ENCODE assay signal across 1 cellular context in the genomic region with DNA sequence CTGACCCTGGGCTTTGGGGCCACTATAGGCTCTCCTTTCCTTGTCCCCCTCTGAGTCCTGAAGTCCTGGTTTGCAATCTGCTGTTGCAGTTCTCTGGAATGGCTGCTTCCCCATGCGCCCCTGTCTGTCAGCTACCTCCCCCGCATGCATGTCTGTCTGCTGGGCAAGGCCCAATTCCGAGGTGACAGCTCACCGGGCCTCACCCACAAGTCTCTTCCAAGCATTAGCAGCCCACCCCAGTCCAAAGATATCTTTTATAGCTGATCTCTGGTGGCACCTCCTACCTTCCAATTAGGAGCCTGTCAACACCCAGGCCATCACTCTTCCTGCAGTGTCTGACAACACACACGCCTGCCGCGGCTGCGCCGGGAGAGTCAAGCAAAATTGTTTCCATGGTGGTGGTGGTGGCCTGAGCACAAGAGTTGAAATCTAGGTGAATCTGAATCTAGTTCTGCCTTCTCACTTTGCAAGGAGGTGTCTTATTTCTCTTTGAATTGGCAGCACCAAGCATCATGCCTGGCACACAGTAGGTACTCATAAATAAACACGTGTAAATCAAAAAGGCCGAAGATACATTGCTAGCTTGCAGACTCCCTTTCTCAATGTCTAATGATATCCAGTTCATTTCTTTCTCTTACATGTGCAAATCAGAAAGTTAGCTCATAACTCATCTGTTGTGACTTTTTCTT.
TF ChIP-seq lines count a peak whose summit lies in the region.

No MANE protein-coding gene starts in this region.

TF ChIP-seq in K562, 482 proteins besides CTCF, POLR2A, EP300 and RAD21 (continued from another document and continues in another):
- TF ChIP-seq, protein P1, sequence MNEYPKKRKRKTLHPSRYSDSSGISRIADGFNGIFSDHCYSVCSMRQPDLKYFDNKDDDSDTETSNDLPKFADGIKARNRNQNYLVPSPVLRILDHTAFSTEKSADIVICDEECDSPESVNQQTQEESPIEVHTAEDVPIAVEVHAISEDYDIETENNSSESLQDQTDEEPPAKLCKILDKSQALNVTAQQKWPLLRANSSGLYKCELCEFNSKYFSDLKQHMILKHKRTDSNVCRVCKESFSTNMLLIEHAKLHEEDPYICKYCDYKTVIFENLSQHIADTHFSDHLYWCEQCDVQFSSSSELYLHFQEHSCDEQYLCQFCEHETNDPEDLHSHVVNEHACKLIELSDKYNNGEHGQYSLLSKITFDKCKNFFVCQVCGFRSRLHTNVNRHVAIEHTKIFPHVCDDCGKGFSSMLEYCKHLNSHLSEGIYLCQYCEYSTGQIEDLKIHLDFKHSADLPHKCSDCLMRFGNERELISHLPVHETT (CRISPR knock-in tag; conservative IDR thresholded peaks at IDR 0.05 in 1 of 2, IDR thresholded peaks at IDR 0.05 in 1 of 2): 0 out of 4 replicates have a peak, but pooled peaks of 1 of the 2 experiments have one; percentile 54
- no peak for TF ChIP-seq BCOR (IDR thresholded peaks at IDR 0.05)
- peak; percentile 42; the same call in 1 of the 2 replicates for TF ChIP-seq SMARCC2 (IDR thresholded peaks at IDR 0.05; ENCODE audit: low read depth)
- no peak for TF ChIP-seq BRD4 (IDR thresholded peaks at IDR 0.05)
- TF ChIP-seq MYC (IDR thresholded peaks at IDR 0.05; ENCODE audit: low read depth, low read length): peak; percentile 31
- TF ChIP-seq MYC (CRISPR knock-in tag; IDR thresholded peaks at IDR 0.05; ENCODE audit: borderline replicate concordance, low read depth): no peak
- TF ChIP-seq, protein P2, sequence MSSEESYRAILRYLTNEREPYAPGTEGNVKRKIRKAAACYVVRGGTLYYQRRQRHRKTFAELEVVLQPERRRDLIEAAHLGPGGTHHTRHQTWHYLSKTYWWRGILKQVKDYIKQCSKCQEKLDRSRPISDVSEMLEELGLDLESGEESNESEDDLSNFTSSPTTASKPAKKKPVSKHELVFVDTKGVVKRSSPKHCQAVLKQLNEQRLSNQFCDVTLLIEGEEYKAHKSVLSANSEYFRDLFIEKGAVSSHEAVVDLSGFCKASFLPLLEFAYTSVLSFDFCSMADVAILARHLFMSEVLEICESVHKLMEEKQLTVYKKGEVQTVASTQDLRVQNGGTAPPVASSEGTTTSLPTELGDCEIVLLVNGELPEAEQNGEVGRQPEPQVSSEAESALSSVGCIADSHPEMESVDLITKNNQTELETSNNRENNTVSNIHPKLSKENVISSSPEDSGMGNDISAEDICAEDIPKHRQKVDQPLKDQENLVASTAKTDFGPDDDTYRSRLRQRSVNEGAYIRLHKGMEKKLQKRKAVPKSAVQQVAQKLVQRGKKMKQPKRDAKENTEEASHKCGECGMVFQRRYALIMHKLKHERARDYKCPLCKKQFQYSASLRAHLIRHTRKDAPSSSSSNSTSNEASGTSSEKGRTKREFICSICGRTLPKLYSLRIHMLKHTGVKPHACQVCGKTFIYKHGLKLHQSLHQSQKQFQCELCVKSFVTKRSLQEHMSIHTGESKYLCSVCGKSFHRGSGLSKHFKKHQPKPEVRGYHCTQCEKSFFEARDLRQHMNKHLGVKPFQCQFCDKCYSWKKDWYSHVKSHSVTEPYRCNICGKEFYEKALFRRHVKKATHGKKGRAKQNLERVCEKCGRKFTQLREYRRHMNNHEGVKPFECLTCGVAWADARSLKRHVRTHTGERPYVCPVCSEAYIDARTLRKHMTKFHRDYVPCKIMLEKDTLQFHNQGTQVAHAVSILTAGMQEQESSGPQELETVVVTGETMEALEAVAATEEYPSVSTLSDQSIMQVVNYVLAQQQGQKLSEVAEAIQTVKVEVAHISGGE (CRISPR knock-in tag; IDR thresholded peaks at IDR 0.05): peak in 1 of 3 experiments; percentile 36; a peak in 1 of 6 replicates
- no peak for TF ChIP-seq ELK1 (CRISPR knock-in tag; IDR thresholded peaks at IDR 0.05)
- peak; percentile 62 for TF ChIP-seq TEAD4 (IDR thresholded peaks at IDR 0.05; ENCODE audit: low read length)
- no peak for TF ChIP-seq TEAD4 (CRISPR knock-in tag; IDR thresholded peaks at IDR 0.05; ENCODE audit: borderline replicate concordance)
- peak; percentile 44; the same call in 1 of the 2 replicates for TF ChIP-seq ZNF197 (CRISPR knock-in tag; IDR thresholded peaks at IDR 0.05; ENCODE audit: low read depth)
- peak; percentile 58; the same call in 1 of the 2 replicates for TF ChIP-seq DIDO1 (tag; IDR thresholded peaks at IDR 0.05; ENCODE audit: low read depth)
- no peak for TF ChIP-seq GABPB2 (CRISPR knock-in tag; conservative IDR thresholded peaks at IDR 0.05)
- peak; percentile 62; the same call in 1 of the 2 replicates for TF ChIP-seq ZBTB7A (IDR thresholded peaks at IDR 0.05; ENCODE audit: borderline replicate concordance, control insufficient read depth, low read depth, low read length)
- peak; percentile 49; the same call in 1 of the 2 replicates for TF ChIP-seq MTA1 (IDR thresholded peaks at IDR 0.05; ENCODE audit: borderline replicate concordance)
- peak; percentile 44; the same call in 1 of the 2 replicates for TF ChIP-seq ESRRA (IDR thresholded peaks at IDR 0.05; ENCODE audit: borderline replicate concordance, low read depth)
- peak; percentile 17; the same call in 1 of the 2 replicates for TF ChIP-seq GABPA (tag; conservative IDR thresholded peaks at IDR 0.05; ENCODE audit: low read depth)
- TF ChIP-seq E2F6 (IDR thresholded peaks at IDR 0.05; ENCODE audit: borderline replicate concordance in 1 of 2, extremely low read depth in 1 of 2, insufficient read depth in 1 of 2, insufficient read length in 1 of 2, low read depth in 1 of 2, low read length in 1 of 2, poor library complexity in 1 of 2, severe bottlenecking in 1 of 2): peak in 1 of 2 experiments; percentile 30
- no peak for TF ChIP-seq SMAD1 (IDR thresholded peaks at IDR 0.05; ENCODE audit: low read depth, low read length, partially characterized antibody)
- TF ChIP-seq, protein P3, sequence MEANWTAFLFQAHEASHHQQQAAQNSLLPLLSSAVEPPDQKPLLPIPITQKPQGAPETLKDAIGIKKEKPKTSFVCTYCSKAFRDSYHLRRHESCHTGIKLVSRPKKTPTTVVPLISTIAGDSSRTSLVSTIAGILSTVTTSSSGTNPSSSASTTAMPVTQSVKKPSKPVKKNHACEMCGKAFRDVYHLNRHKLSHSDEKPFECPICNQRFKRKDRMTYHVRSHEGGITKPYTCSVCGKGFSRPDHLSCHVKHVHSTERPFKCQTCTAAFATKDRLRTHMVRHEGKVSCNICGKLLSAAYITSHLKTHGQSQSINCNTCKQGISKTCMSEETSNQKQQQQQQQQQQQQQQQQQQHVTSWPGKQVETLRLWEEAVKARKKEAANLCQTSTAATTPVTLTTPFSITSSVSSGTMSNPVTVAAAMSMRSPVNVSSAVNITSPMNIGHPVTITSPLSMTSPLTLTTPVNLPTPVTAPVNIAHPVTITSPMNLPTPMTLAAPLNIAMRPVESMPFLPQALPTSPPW (CRISPR knock-in tag; IDR thresholded peaks at IDR 0.05): peak; percentile 57
- peak; percentile 91 for TF ChIP-seq GATAD2A (IDR thresholded peaks at IDR 0.05)
- peak; percentile 60; the same call in 1 of the 2 replicates for TF ChIP-seq HDAC2 (IDR thresholded peaks at IDR 0.05)
- TF ChIP-seq NCOR1 (IDR thresholded peaks at IDR 0.05): peak; percentile 80
- TF ChIP-seq GABPB1 (CRISPR knock-in tag; IDR thresholded peaks at IDR 0.05): peak; percentile 25; the same call in 1 of the 2 replicates
- peak in 1 of 2 experiments; percentile 6; a peak in 1 of 4 replicates for TF ChIP-seq MAZ (CRISPR knock-in tag; conservative IDR thresholded peaks at IDR 0.05 in 1 of 2, IDR thresholded peaks at IDR 0.05 in 1 of 2)
- TF ChIP-seq MAX (CRISPR knock-in tag; IDR thresholded peaks at IDR 0.05): peak; percentile 71
- TF ChIP-seq CREM (IDR thresholded peaks at IDR 0.05; ENCODE audit: low read depth): peak; percentile 56
- TF ChIP-seq, protein P4, sequence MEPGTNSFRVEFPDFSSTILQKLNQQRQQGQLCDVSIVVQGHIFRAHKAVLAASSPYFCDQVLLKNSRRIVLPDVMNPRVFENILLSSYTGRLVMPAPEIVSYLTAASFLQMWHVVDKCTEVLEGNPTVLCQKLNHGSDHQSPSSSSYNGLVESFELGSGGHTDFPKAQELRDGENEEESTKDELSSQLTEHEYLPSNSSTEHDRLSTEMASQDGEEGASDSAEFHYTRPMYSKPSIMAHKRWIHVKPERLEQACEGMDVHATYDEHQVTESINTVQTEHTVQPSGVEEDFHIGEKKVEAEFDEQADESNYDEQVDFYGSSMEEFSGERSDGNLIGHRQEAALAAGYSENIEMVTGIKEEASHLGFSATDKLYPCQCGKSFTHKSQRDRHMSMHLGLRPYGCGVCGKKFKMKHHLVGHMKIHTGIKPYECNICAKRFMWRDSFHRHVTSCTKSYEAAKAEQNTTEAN (CRISPR knock-in tag; IDR thresholded peaks at IDR 0.05): no peak
- peak; percentile 53; the same call in 1 of the 2 replicates for TF ChIP-seq LEF1 (IDR thresholded peaks at IDR 0.05)
- 0 out of 4 replicates have a peak, but pooled peaks of 1 of the 2 experiments have one; percentile 41 for TF ChIP-seq TEAD1 (CRISPR knock-in tag; IDR thresholded peaks at IDR 0.05)
- peak; percentile 26 for TF ChIP-seq BACH1 (tag; IDR thresholded peaks at IDR 0.05)
- peak; percentile 97 for TF ChIP-seq ZKSCAN1 (IDR thresholded peaks at IDR 0.05; ENCODE audit: low read depth, low read length)
- TF ChIP-seq IRF2 (CRISPR knock-in tag; IDR thresholded peaks at IDR 0.05): no peak
- TF ChIP-seq BRD9 (IDR thresholded peaks at IDR 0.05; ENCODE audit: low read depth, partially characterized antibody): peak; percentile 78
- peak; percentile 77 for TF ChIP-seq ARID1B (IDR thresholded peaks at IDR 0.05)
- 0 out of 2 replicates have a peak, but pooled peaks have one; percentile 48 for TF ChIP-seq KLF6 (CRISPR knock-in tag; IDR thresholded peaks at IDR 0.05; ENCODE audit: borderline replicate concordance)
- peak; percentile 98 for TF ChIP-seq MEIS2 (IDR thresholded peaks at IDR 0.05; ENCODE audit: partially characterized antibody)
- peak; percentile 13; the same call in 1 of the 2 replicates for TF ChIP-seq NFRKB (IDR thresholded peaks at IDR 0.05; ENCODE audit: low read depth)
- TF ChIP-seq FOXK2 (conservative IDR thresholded peaks at IDR 0.05 in 1 of 2, IDR thresholded peaks at IDR 0.05 in 1 of 2; ENCODE audit: low read depth in 2 of 2): peak; percentile 62 to 65; a peak in 3 of 4 replicates
- 0 out of 2 replicates have a peak, but pooled peaks have one; percentile 48 for TF ChIP-seq NBN (IDR thresholded peaks at IDR 0.05; ENCODE audit: low read depth)
- TF ChIP-seq SRSF1 (IDR thresholded peaks at IDR 0.05; ENCODE audit: low read depth, low read length): no peak
- no peak for TF ChIP-seq CCAR2 (IDR thresholded peaks at IDR 0.05; ENCODE audit: low read depth, low read length)
- TF ChIP-seq, protein P5, sequence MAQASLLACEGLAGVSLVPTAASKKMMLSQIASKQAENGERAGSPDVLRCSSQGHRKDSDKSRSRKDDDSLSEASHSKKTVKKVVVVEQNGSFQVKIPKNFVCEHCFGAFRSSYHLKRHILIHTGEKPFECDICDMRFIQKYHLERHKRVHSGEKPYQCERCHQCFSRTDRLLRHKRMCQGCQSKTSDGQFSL (CRISPR knock-in tag; IDR thresholded peaks at IDR 0.05): no peak
- TF ChIP-seq, protein P5 (tag; IDR thresholded peaks at IDR 0.05): no peak
- 0 out of 2 replicates have a peak, but pooled peaks have one; percentile 32 for TF ChIP-seq BCL6 (CRISPR knock-in tag; IDR thresholded peaks at IDR 0.05)
- 0 out of 2 replicates have a peak, but pooled peaks have one; percentile 52 for TF ChIP-seq MTA2 (IDR thresholded peaks at IDR 0.05; ENCODE audit: low read depth)
- TF ChIP-seq PTTG1 (tag; IDR thresholded peaks at IDR 0.05; ENCODE audit: low read depth): no peak
- TF ChIP-seq NONO (IDR thresholded peaks at IDR 0.05; ENCODE audit: low read depth in 2 of 2, low read length in 1 of 2): no peak; a peak in 1 of 4 replicates
- TF ChIP-seq SRSF9 (IDR thresholded peaks at IDR 0.05; ENCODE audit: borderline replicate concordance, low read depth, low read length): no peak
- TF ChIP-seq, protein P6, sequence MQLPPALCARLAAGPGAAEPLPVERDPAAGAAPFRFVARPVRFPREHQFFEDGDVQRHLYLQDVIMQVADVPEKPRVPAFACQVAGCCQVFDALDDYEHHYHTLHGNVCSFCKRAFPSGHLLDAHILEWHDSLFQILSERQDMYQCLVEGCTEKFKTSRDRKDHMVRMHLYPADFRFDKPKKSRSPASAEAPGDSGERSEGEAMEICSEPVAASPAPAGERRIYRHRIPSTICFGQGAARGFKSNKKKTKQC (CRISPR knock-in tag; IDR thresholded peaks at IDR 0.05): no peak
- TF ChIP-seq, protein P7, sequence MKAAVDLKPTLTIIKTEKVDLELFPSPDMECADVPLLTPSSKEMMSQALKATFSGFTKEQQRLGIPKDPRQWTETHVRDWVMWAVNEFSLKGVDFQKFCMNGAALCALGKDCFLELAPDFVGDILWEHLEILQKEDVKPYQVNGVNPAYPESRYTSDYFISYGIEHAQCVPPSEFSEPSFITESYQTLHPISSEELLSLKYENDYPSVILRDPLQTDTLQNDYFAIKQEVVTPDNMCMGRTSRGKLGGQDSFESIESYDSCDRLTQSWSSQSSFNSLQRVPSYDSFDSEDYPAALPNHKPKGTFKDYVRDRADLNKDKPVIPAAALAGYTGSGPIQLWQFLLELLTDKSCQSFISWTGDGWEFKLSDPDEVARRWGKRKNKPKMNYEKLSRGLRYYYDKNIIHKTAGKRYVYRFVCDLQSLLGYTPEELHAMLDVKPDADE (conservative IDR thresholded peaks at IDR 0.05; ENCODE audit: control insufficient read depth, low read depth, low read length): peak; percentile 40; the same call in 1 of the 2 replicates
